Comparison of ENCODE assay signal across 8 cellular contexts in the genomic region with DNA sequence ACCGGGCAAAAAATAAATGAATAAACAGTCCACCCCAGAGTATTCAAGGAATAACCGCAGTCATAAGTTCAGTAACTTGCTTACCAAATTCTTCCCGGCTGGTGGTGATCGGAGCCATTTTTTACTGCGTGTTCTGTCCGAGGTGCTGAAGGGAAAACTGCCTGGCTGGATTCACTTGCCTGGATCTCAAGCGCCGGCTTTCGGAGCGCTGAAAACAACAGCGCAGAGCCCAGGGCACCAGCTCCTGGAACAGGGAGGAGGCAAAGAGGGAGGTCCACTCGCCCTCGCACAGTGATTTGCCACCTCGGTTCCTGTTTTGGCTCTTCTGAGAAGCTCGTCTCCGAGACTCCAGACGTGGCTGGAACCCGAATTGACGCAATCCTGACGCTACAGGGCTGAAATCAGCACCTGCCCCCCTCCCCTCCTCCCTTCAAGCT. TPM values are rescaled to one million over a fixed set of nuclear protein-coding genes. Genes with fewer than 3 reads are reported as not detected.
A peak's percentile ranks its signal among the peaks of the same experiment; 100 is the strongest.
DNase-seq lines count a peak whose midpoint lies in the region; ATAC-seq, FAIRE-seq and TF ChIP-seq lines count a peak whose summit lies in the region.

Gene SYT4, minus strand, starts transcription at position 327 of the 437 bp plus-strand sequence. Its CDS starts 209 bp downstream, at position 118.

- intact Hi-C loops in K562 (cut with micrococcal nuclease) (no loop called here), thyroid gland (cut with DNase I) (no loop called here)

- no peak for TF ChIP-seq EP300 in K562 (IDR thresholded peaks at IDR 0.05; ENCODE audit: low read length)

- FAIRE-seq in K562 (lab: Jason Lieb, UNC): no peak
- no peak for FAIRE-seq in small intestine (lab: Jason Lieb, UNC)

- H3K4me2 ChIP-seq in K562 (ENCODE audit: insufficient read depth, low read length): no peak within 1 kb of the TSS

- H3K79me2 ChIP-seq in K562 (ENCODE audit: control insufficient read depth, insufficient read depth, low read length): no peaks in the 10 kb centered on the region

- no TSS peak for BruUV-seq in K562 (replicated peaks; lab: Mats Ljungman, UMichigan)

- in situ Hi-C loops in K562 (cut with MboI): loop anchor here (10.0 kb wide), 1 partner anchor 982 kb away; no protein-coding TSS in a partner anchor

- TF ChIP-seq POLR2A in K562 (conservative IDR thresholded peaks at IDR 0.05) (no peak), thyroid gland (IDR thresholded peaks at IDR 0.05) (no peak)

- no peaks in the 10 kb centered on the region for H3K9me1 ChIP-seq in K562 (ENCODE audit: control insufficient read depth, insufficient read depth, low read length)

- H3K9me3 ChIP-seq in K562 (replicated peaks; ENCODE audit: control insufficient read depth, insufficient read depth, low read depth, low read length) (no peaks in the 10 kb centered on the region), thyroid gland (no peaks in the 10 kb centered on the region), small intestine (ENCODE audit: control insufficient read depth, low read depth) (no peaks in the 10 kb centered on the region)

- H3K9ac ChIP-seq in K562 (ENCODE audit: insufficient read depth in 1 of 2, low read depth in 2 of 2, low read length in 2 of 2): no peak within 1 kb of the TSS

- no peaks in the 10 kb centered on the region for H3K4me1 ChIP-seq in K562 (replicated peaks in 1 of 2; ENCODE audit: control insufficient read depth in 2 of 2, insufficient read depth in 2 of 2, low read length in 2 of 2)
- no peaks in the 10 kb centered on the region for H3K4me1 ChIP-seq in thyroid gland
- H3K4me1 ChIP-seq in small intestine (ENCODE audit: control insufficient read depth in 2 of 2, insufficient read depth in 1 of 2, low read depth in 1 of 2, low read length in 1 of 2): no peaks in the 10 kb centered on the region

- no peak within 1 kb of the TSS for H2AFZ ChIP-seq in K562 (ENCODE audit: low read depth, low read length)

- H3K27me3 ChIP-seq in K562 (ENCODE audit: control insufficient read depth in 2 of 2, insufficient read depth in 2 of 2, low read length in 2 of 2): no peaks in the 10 kb centered on the region
- H3K27me3 ChIP-seq in thyroid gland: no peaks in the 10 kb centered on the region
- H3K27me3 ChIP-seq in small intestine (ENCODE audit: control insufficient read depth in 2 of 2, insufficient read depth in 2 of 2, low read length in 2 of 2): no peaks in the 10 kb centered on the region

- 2% methylated on average over 17 of the region's 20 CpGs for WGBS in K562 (ENCODE audit: insufficient coverage, low coverage, missing lambda C conversion rate)
- WGBS in thyroid gland, 2 donors: 2 to 4% methylated on average over 20 of the region's 20 CpGs
- 3 to 11% (median 9%) methylated on average over 20 of the region's 20 CpGs for WGBS in small intestine, 3 donors

- TF ChIP-seq RAD21 in K562 (CRISPR knock-in tag; conservative IDR thresholded peaks at IDR 0.05 in 1 of 2, IDR thresholded peaks at IDR 0.05 in 1 of 2): no peak

- no peaks in the 10 kb centered on the region for H4K20me1 ChIP-seq in K562 (replicated peaks; ENCODE audit: control insufficient read depth, insufficient read depth, low read length)

- CTCF ChIA-PET in K562 (lab: Yijun Ruan, JAX; ENCODE audit: low intra/inter-chr PET ratio): no interaction called here

- no peak for ATAC-seq in K562
- ATAC-seq in HG03280 (IDR thresholded peaks at IDR 0.05; ENCODE audit: unreplicated experiment): no peak
- no peak for ATAC-seq in HG02852 (IDR thresholded peaks at IDR 0.05; ENCODE audit: unreplicated experiment)

- no peaks in the 10 kb centered on the region for H3K36me3 ChIP-seq in K562 (ENCODE audit: control insufficient read depth, insufficient read depth, low read length)
- H3K36me3 ChIP-seq in thyroid gland: no peaks in the 10 kb centered on the region
- H3K36me3 ChIP-seq in small intestine (ENCODE audit: control insufficient read depth in 2 of 2, insufficient read depth in 2 of 2, low read length in 2 of 2): no peaks in the 10 kb centered on the region

- DNase-seq in COLO668 (lab: John Stamatoyannopoulos, UW; ENCODE audit: unreplicated experiment) (peak; percentile 80), NCI-H187 treated with DMSO at 0.1 percent for 48 hours (lab: John Stamatoyannopoulos, UW) (peak; percentile 31), K562 (ENCODE audit: extremely low read depth in 1 of 4, low spot score in 3 of 4) (peak in 1 of 4 experiments; percentile 0), iris pigment epithelial cell (ENCODE audit: low read depth) (peak; percentile 78), thyroid gland (peak; percentile 45 to 68), small intestine (no peak)

- H3K4me3 ChIP-seq in K562 (no peak within 1 kb of the TSS), thyroid gland (replicated peaks in 1 of 3) (no peak within 1 kb of the TSS), small intestine (ENCODE audit: low read depth in 1 of 2, low read length in 2 of 2) (no peak within 1 kb of the TSS)

- H3K27ac ChIP-seq in K562 (ENCODE audit: extremely low read depth, low read depth, low read length) (no peak within 1 kb of the TSS), thyroid gland (no peak within 1 kb of the TSS), small intestine (ENCODE audit: low read depth in 1 of 2, low read length in 1 of 2) (no peak within 1 kb of the TSS)

- POLR2A ChIA-PET in K562 (lab: Yijun Ruan, JAX): no interaction called here

- TF ChIP-seq CTCF in K562 (IDR thresholded peaks at IDR 0.05 in 2 of 3, conservative IDR thresholded peaks at IDR 0.05 in 1 of 3; ENCODE audit: insufficient read depth in 2 of 3, low read depth in 1 of 3, low read length in 3 of 3) (no peak), thyroid gland (IDR thresholded peaks at IDR 0.05) (no peak)

TF ChIP-seq in K562, 482 proteins besides CTCF, POLR2A, EP300 and RAD21 (continues in another document):
- peak; percentile 64; the same call in 1 of the 2 replicates for TF ChIP-seq REST (CRISPR knock-in tag; IDR thresholded peaks at IDR 0.05; ENCODE audit: low read depth)

RNA-seq across cellular contexts. Expression of gene SYT4, which starts in this region (rescaled TPM):
- not detected in 2 replicates for total RNA-seq in K562 (2011; cell fraction: chromatin; rRNA removed; ENCODE audit: low replicate concordance)
- not detected in 2 replicates for total RNA-seq in K562 (2011; cell fraction: nucleolus; rRNA removed)
- total RNA-seq in K562 (2011; cell fraction: nucleoplasm; rRNA removed): not detected in 2 replicates
- total RNA-seq in K562 (2014; rRNA removed) (not detected in 2 replicates), K562 (2014; rRNA removed; fragmentation: Illumina TruSeq; extraction: Trizol) (not detected in 2 replicates), K562 (2015; rRNA removed; fragmentation: Illumina TruSeq; extraction: Trizol) (not detected in 2 replicates), K562 (2021) (not detected in 2 replicates), thyroid gland (1 to 10 TPM in 1 of 4 donors, under 1 TPM in 1, not detected in 2; 0.38 to 3.0 TPM)
- polyA plus RNA-seq in K562 (2011; rRNA removed) (not detected in 2 replicates), K562 (2014; fragmentation: Illumina TruSeq; extraction: Trizol) (not detected in 2 replicates), K562 (2014; fragmentation: Nextera tagmentation; extraction: Ambion mirVana) (not detected), K562 (2014; rRNA removed) (not detected in 2 replicates), small intestine (1 to 10 TPM in 1 of 3 donors, not detected in 2; 2.3 TPM)
- not detected in 2 replicates for polyA plus RNA-seq in K562 (2011; cell fraction: cytosol; rRNA removed)
- polyA plus RNA-seq in K562 (2011; cell fraction: nucleus; rRNA removed): not detected in 2 replicates
- not detected in 2 replicates for polyA plus RNA-seq in K562 (2012)
- polyA minus RNA-seq in K562 (2011; rRNA and poly(A)+ RNA removed): not detected in 2 replicates
- polyA minus RNA-seq in K562 (2011; cell fraction: cytosol; rRNA and poly(A)+ RNA removed): not detected in 2 replicates
- polyA minus RNA-seq in K562 (2011; cell fraction: nucleus; rRNA and poly(A)+ RNA removed): not detected in 2 replicates
